In genomic region chr18:79498662-79499061, GRCh38 we compare ENCODE assay signal across 22 cellular contexts.
"Had no signal": no experiment of that assay in that cellular context is flagged by ENCODE, and none has a peak within 500 bp of the region (broad histone marks: within the 10 kb centered on the region; RNA-seq: fewer than 3 reads in every experiment).

No MANE protein-coding gene starts in this region.

- DNase-seq: activated CD4-positive, alpha-beta T cell treated with anti-CD3 and anti-CD28 coated beads for 1 hour; activated CD4-positive, alpha-beta T cell treated with anti-CD3 and anti-CD28 coated beads, Interleukin-2, amount 50 U/mL, for 4 hours; activated gamma-delta T cell; amniotic stem cell; cerebellar nuclear complex; cortex of kidney; foreskin fibroblast; immature natural killer cell; kidney glomerular epithelial cell; left lung; midbrain; natural killer cell; stimulated activated CD4-positive, alpha-beta T cell treated with anti-CD3 and anti-CD28 coated beads, Interleukin-4, amount 100 ng/mL, for 24 hours; stimulated activated naive CD8-positive, alpha-beta T cell treated with anti-CD3 and anti-CD28 coated beads, Interleukin-15, Interleukin-2, amounts not matched to agents 100 U/mL and 50 U/mL, for 24 hours; T-cell; WERI-Rb-1 had no signal

- H3K4me3 Mint-ChIP-seq: activated T-helper 1 cell treated with anti-CD3 and anti-CD28 coated beads, Interleukin-12 subunit alpha, Interleukin-12 subunit beta, Interleukin-2, Interleukin-4 antibody, amounts not matched to agents 30 ng/mL and 10 ng/mL and 1 ng/mL, durations not matched to agents 14 hours and 24 hours and 36 hours; natural killer cell; T-cell; T-helper 2 cell treated with Interferon-gamma antibody and Interleukin-4, amounts not matched to agents 5 μg/mL and 100 μg/mL, for 36 hours had no signal

- H3K4me3 ChIP-seq: left lung, prostate gland had no signal

- ATAC-seq: activated naive CD4-positive, alpha-beta T cell treated with anti-CD3 and anti-CD28 coated beads, Interleukin-2, amount 50 U/mL, for 72 hours; left lung; natural killer cell; stimulated activated naive CD8-positive, alpha-beta T cell treated with anti-CD3 and anti-CD28 coated beads, Interleukin-15, Interleukin-2, amounts not matched to agents 100 U/mL and 50 U/mL, for 24 hours; T-cell had no signal

- H3K27ac Mint-ChIP-seq: activated T-helper 1 cell treated with anti-CD3 and anti-CD28 coated beads, Interleukin-12 subunit alpha, Interleukin-12 subunit beta, Interleukin-2, Interleukin-4 antibody, amounts not matched to agents 30 ng/mL and 10 ng/mL and 1 ng/mL, durations not matched to agents 14 hours and 24 hours and 36 hours; immature natural killer cell; natural killer cell; T-cell; T-helper 2 cell treated with Interferon-gamma antibody and Interleukin-4, amounts not matched to agents 5 μg/mL and 100 μg/mL, for 36 hours had no signal

- FAIRE-seq: bronchial epithelial cell, TTC549 had no signal

- H3K27me3 ChIP-seq: left lung had no signal

- H3K9me3 ChIP-seq: prostate gland had no signal

- H3K4me1 ChIP-seq: left lung, prostate gland had no signal

- H3K27me3 Mint-ChIP-seq: T-cell had no signal

- H3K27ac ChIP-seq: left lung, prostate gland, WERI-Rb-1 had no signal

- H3K36me3 ChIP-seq: prostate gland had no signal
